In genomic region chr7:159212226-159212625, GRCh38 we compare ENCODE assay signal across 16 cellular contexts.
"Had no signal": no experiment of that assay in that cellular context is flagged by ENCODE, and none has a peak within 500 bp of the region (broad histone marks: within the 10 kb centered on the region; RNA-seq: fewer than 3 reads in every experiment).

No MANE protein-coding gene starts in this region.

- H3K36me3 Mint-ChIP-seq: natural killer cell treated with Interleukin-12 subunit alpha and Interleukin-12 subunit beta and Interleukin-15 and Interleukin-18, amount 100 ng/mL, for 72 hours had no signal

- H3K9me3 Mint-ChIP-seq: natural killer cell treated with Interleukin-12 subunit alpha and Interleukin-12 subunit beta and Interleukin-15 and Interleukin-18, amount 100 ng/mL, for 72 hours had no signal

- DNase-seq: cortex of kidney; effector CD8-positive, alpha-beta T cell; glutamatergic neuron; left ventricle myocardium superior; mesenchymal stem cell; sigmoid colon; stimulated activated CD4-positive, alpha-beta T cell treated with anti-CD3 and anti-CD28 coated beads, Interleukin-2, amount 100 ng/mL, for 24 hours; stimulated activated naive CD4-positive, alpha-beta T cell; stomach; trophoblast cell had no signal

- H3K4me3 Mint-ChIP-seq: natural killer cell treated with Interleukin-12 subunit alpha and Interleukin-12 subunit beta and Interleukin-15 and Interleukin-18, amount 100 ng/mL, for 72 hours had no signal

- H3K27me3 ChIP-seq: gastroesophageal sphincter, sigmoid colon, stomach had no signal

- H3K27ac ChIP-seq: gastroesophageal sphincter, skin epidermis had no signal

- H3K4me3 ChIP-seq: gastroesophageal sphincter, lung, sigmoid colon, skin epidermis, stomach had no signal

- H3K9me3 ChIP-seq: gastroesophageal sphincter, sigmoid colon, stomach, thoracic aorta had no signal

- ATAC-seq: esophagus mucosa; natural killer cell treated with Interleukin-12 subunit alpha and Interleukin-12 subunit beta and Interleukin-15 and Interleukin-18, amount 100 ng/mL, for 72 hours had no signal

- H3K36me3 ChIP-seq: gastroesophageal sphincter, sigmoid colon, stomach, thoracic aorta had no signal

- H3K27me3 Mint-ChIP-seq: natural killer cell treated with Interleukin-12 subunit alpha and Interleukin-12 subunit beta and Interleukin-15 and Interleukin-18, amount 100 ng/mL, for 72 hours had no signal

- H3K27ac Mint-ChIP-seq: natural killer cell treated with Interleukin-12 subunit alpha and Interleukin-12 subunit beta and Interleukin-15 and Interleukin-18, amount 100 ng/mL, for 72 hours had no signal
